23 cellular contexts compared by ENCODE assay signal in the genomic region with DNA sequence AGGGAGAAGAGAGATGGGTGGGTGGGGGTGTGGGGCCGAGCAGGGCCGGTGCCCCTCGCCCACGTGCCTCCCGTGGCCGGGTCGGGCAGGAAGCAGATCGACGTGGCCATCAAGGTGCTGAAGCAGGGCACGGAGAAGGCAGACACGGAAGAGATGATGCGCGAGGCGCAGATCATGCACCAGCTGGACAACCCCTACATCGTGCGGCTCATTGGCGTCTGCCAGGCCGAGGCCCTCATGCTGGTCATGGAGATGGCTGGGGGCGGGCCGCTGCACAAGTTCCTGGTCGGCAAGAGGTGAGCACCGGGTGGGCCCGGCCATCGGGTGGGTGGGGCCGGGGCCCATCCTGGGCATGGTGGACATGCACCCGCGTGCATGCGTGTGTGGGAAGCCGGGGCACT. TPM values are rescaled to one million over a fixed set of nuclear protein-coding genes. Genes with fewer than 3 reads are reported as not detected.
"Had no signal": no experiment of that assay in that cellular context is flagged by ENCODE, and none has a peak within 500 bp of the region (broad histone marks: within the 10 kb centered on the region; RNA-seq: fewer than 3 reads in every experiment).

No MANE protein-coding gene starts in this region.

- ATAC-seq: esophagus mucosa; mucosa of descending colon; sciatic nerve; stimulated activated effector memory CD8-positive, alpha-beta T cell treated with anti-CD3 and anti-CD28 coated beads, Interleukin-12 subunit alpha, Interleukin-12 subunit beta, amount 100 ng/mL, for 72 hours had no signal

- FAIRE-seq: astrocyte had no signal

- H3K4me3 ChIP-seq: mucosa of descending colon, thoracic aorta had no signal

- H3K36me3 ChIP-seq: brain microvascular endothelial cell, neutrophil, thoracic aorta had no signal

- H3K27ac ChIP-seq: brain microvascular endothelial cell, neutrophil, skin epidermis, thoracic aorta had no signal

- H3K9me3 ChIP-seq: neutrophil had no signal

- H3K27me3 ChIP-seq: brain microvascular endothelial cell, neutrophil had no signal

- DNase-seq: activated CD4-positive, alpha-beta memory T cell treated with anti-CD3 and anti-CD28 coated beads, Interleukin-2, amount 10 ng/mL, durations not matched to agents 7 days and 5 days; activated CD4-positive, alpha-beta T cell treated with anti-CD3 and anti-CD28 coated beads for 1 hour; activated CD4-positive, alpha-beta T cell treated with anti-CD3 and anti-CD28 coated beads, Interleukin-2, amount 10 ng/mL, durations not matched to agents 7 days and 5 days; activated gamma-delta T cell; activated naive CD4-positive, alpha-beta T cell treated with anti-CD3 and anti-CD28 coated beads, Interleukin-2, amount 50 U/mL, for 16 hours; amniotic stem cell; brain microvascular endothelial cell; endodermal cell; foreskin fibroblast; immature natural killer cell; mucosa of descending colon; stimulated activated CD4-positive, alpha-beta T cell treated with anti-CD3 and anti-CD28 coated beads, Interleukin-4, amount 100 ng/mL, for 24 hours; T-helper 2 cell had no signal

RNA-seq across cellular contexts. Expression of a gene that starts 21.8 kb away (rescaled TPM):
- total RNA-seq: kidney epithelial cell, lung microvascular endothelial cell, renal cortical epithelial cell had no signal
